Comparison of ENCODE assay signal across 7 cellular contexts in the genomic region with DNA sequence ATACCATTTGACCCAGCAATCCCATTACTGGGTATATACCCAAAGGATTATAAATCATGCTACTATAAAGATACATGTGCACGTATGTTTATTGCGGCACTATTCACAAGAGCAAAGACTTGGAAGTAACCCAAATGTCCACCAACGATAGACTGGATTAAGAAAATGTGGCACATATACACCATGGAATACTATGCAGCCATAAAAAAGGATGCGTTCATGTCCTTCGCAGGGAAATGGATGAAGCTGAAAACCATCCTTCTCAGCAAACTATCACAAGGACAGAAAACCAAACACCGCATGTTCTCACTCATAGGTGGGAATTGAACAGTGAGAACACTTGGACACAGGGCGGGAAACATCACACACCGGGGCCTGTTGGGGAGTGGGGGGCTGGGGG. TPM values are rescaled to one million over a fixed set of nuclear protein-coding genes. Genes with fewer than 3 reads are reported as not detected.
DNase-seq lines count a peak whose midpoint lies in the region; ATAC-seq, FAIRE-seq and TF ChIP-seq lines count a peak whose summit lies in the region.
"Not testable (repeated sequence)": the region's sequence is repeated elsewhere in the genome, so short reads cannot be mapped to it uniquely, and the experiment has no call there.
"Had no signal": no experiment of that assay in that cellular context is flagged by ENCODE, and none has a peak within 500 bp of the region (broad histone marks: within the 10 kb centered on the region; RNA-seq: fewer than 3 reads in every experiment).

No MANE protein-coding gene starts in this region.

- TF ChIP-seq CTCF in HEK293 (tag by site-specific recombination; IDR thresholded peaks at IDR 0.05); K562 (IDR thresholded peaks at IDR 0.05 in 2 of 3, conservative IDR thresholded peaks at IDR 0.05 in 1 of 3; ENCODE audit: insufficient read depth in 2 of 3, low read depth in 1 of 3, low read length in 3 of 3); progenitor cell of endocrine pancreas (IDR thresholded peaks at IDR 0.05; ENCODE audit: unreplicated experiment): not testable (repeated sequence)

- H3K27ac Mint-ChIP-seq in T-helper 17 cell (peak overlapping the region; percentile 14), progenitor cell of endocrine pancreas (peak overlapping the region; percentile 33)

- not testable (repeated sequence) for H3K36me3 Mint-ChIP-seq in T-helper 17 cell (ENCODE audit: low read depth)
- peaks cover 30% of the 10 kb centered on the region for H3K36me3 Mint-ChIP-seq in progenitor cell of endocrine pancreas (ENCODE audit: insufficient read depth)

- H3K4me3 Mint-ChIP-seq in T-helper 17 cell; progenitor cell of endocrine pancreas (ENCODE audit: low read depth): not testable (repeated sequence)

- not testable (repeated sequence) for DNase-seq in T-helper 17 cell; K562 (ENCODE audit: extremely low read depth in 1 of 4, low spot score in 3 of 4); progenitor cell of endocrine pancreas (ENCODE audit: low spot score, unreplicated experiment)

- H3K27me3 Mint-ChIP-seq in T-helper 17 cell, progenitor cell of endocrine pancreas: not testable (repeated sequence)

- H3K4me1 ChIP-seq in HEK293 (ENCODE audit: control insufficient read depth, insufficient read depth, low read length); K562 (replicated peaks in 1 of 2; ENCODE audit: control insufficient read depth in 2 of 2, insufficient read depth in 2 of 2, low read length in 2 of 2): not testable (repeated sequence)

- H3K9me3 Mint-ChIP-seq in progenitor cell of endocrine pancreas (ENCODE audit: low read depth) = not testable (repeated sequence)

- H3K4me2 ChIP-seq in K562 (ENCODE audit: insufficient read depth, low read length) = not testable (repeated sequence)

- ATAC-seq in T-helper 17 cell, K562: not testable (repeated sequence)

- POLR2A ChIA-PET in HEK293 (lab: Yijun Ruan, JAX); K562 (lab: Yijun Ruan, JAX): not testable (repeated sequence)

- CTCF ChIA-PET in HEK293 (lab: Yijun Ruan, JAX); K562 (lab: Yijun Ruan, JAX; ENCODE audit: low intra/inter-chr PET ratio): not testable (repeated sequence)

- TF ChIP-seq EP300 in K562 (IDR thresholded peaks at IDR 0.05; ENCODE audit: low read length) = not testable (repeated sequence)

- H3K36me3 ChIP-seq in HEK293 (ENCODE audit: control insufficient read depth in 2 of 2, insufficient read depth in 1 of 2, low read length in 2 of 2) = peaks cover 10 to 44% of the 10 kb centered on the region in 2 experiments; a peak in 2 of 3 replicates
- peaks cover 63% of the 10 kb centered on the region; the same call in 2 of the 3 replicates for H3K36me3 ChIP-seq in K562 (ENCODE audit: control insufficient read depth, insufficient read depth, low read length)

- FAIRE-seq in K562 (lab: Jason Lieb, UNC) = not testable (repeated sequence)

- not testable (repeated sequence) for TF ChIP-seq POLR2A in K562 (conservative IDR thresholded peaks at IDR 0.05)

- H4K20me1 ChIP-seq in K562 (replicated peaks; ENCODE audit: control insufficient read depth, insufficient read depth, low read length) = not testable (repeated sequence)

- not testable (repeated sequence) for H3K4me3 ChIP-seq in HEK293 (ENCODE audit: low read depth, low read length); K562

- peaks cover 14% of the 10 kb centered on the region; the same call in 2 of the 3 replicates for H3K79me2 ChIP-seq in K562 (ENCODE audit: control insufficient read depth, insufficient read depth, low read length)

- intact Hi-C loops in K562 (cut with micrococcal nuclease) = not testable (repeated sequence)

- not testable (repeated sequence) for H2AFZ ChIP-seq in K562 (ENCODE audit: low read depth, low read length)

- 90% methylated on average over 7 of the region's 8 CpGs for WGBS in K562 (ENCODE audit: insufficient coverage, low coverage, missing lambda C conversion rate)

- H3K4me1 Mint-ChIP-seq in T-helper 17 cell = peaks cover 19% of the 10 kb centered on the region
- H3K4me1 Mint-ChIP-seq in progenitor cell of endocrine pancreas (ENCODE audit: low read depth) = not testable (repeated sequence)

- H3K9me1 ChIP-seq in K562 (ENCODE audit: control insufficient read depth, insufficient read depth, low read length) = not testable (repeated sequence)

- not testable (repeated sequence) for H3K27me3 ChIP-seq in K562 (ENCODE audit: control insufficient read depth in 2 of 2, insufficient read depth in 2 of 2, low read length in 2 of 2)

- H3K9ac ChIP-seq in K562 (ENCODE audit: insufficient read depth in 1 of 2, low read depth in 2 of 2, low read length in 2 of 2) = not testable (repeated sequence)

- not testable (repeated sequence) for H3K27ac ChIP-seq in HEK293 (ENCODE audit: extremely low read depth, low read depth, low read length); K562 (ENCODE audit: extremely low read depth, low read depth, low read length)

- in situ Hi-C loops in K562 (cut with MboI) = not testable (repeated sequence)

- not testable (repeated sequence) for H3K9me3 ChIP-seq in HEK293 (ENCODE audit: control insufficient read depth, insufficient read depth, low read depth, low read length); T-helper 17 cell (ENCODE audit: control insufficient read depth, low read length, poor library complexity, severe bottlenecking); K562 (replicated peaks; ENCODE audit: control insufficient read depth, insufficient read depth, low read depth, low read length)

- not testable (repeated sequence) for TF ChIP-seq RAD21 in K562 (CRISPR knock-in tag; conservative IDR thresholded peaks at IDR 0.05 in 1 of 2, IDR thresholded peaks at IDR 0.05 in 1 of 2)

- BruUV-seq in K562 (replicated peaks; lab: Mats Ljungman, UMichigan) = not testable (repeated sequence)

TF ChIP-seq in HEK293, 187 proteins besides CTCF, POLR2A, EP300 and RAD21:
- peak; percentile 82 for TF ChIP-seq ZNF146 (tag by site-specific recombination; IDR thresholded peaks at IDR 0.05)

TF ChIP-seq in K562, 482 proteins besides CTCF, POLR2A, EP300 and RAD21:
- peak; percentile 92 for TF ChIP-seq ZNF146 (CRISPR knock-in tag; IDR thresholded peaks at IDR 0.05; ENCODE audit: unreplicated experiment)

RNA-seq across cellular contexts. Expression of gene INTS4, which starts 8.0 kb away (rescaled TPM):
- total RNA-seq in T-helper 17 cell = 10 to 100 TPM; 48.9 to 53.4 TPM
- 159 and 242 TPM in 2 replicates for total RNA-seq in K562 (2011; cell fraction: chromatin; rRNA removed; ENCODE audit: low replicate concordance)
- total RNA-seq in K562 (2011; cell fraction: nucleolus; rRNA removed) = 85.3 and 92.9 TPM in 2 replicates
- 108 and 134 TPM in 2 replicates for total RNA-seq in K562 (2011; cell fraction: nucleoplasm; rRNA removed)
- total RNA-seq in K562 (2014; rRNA removed) = 28.4 and 35.8 TPM in 2 replicates
- 50.8 and 53.4 TPM in 2 replicates for total RNA-seq in K562 (2014; rRNA removed; fragmentation: Illumina TruSeq; extraction: Trizol)
- total RNA-seq in K562 (2015; rRNA removed; fragmentation: Illumina TruSeq; extraction: Trizol) = 38.5 and 42.6 TPM in 2 replicates
- total RNA-seq in K562 (2021) = 48.3 and 49.9 TPM in 2 replicates
- polyA plus RNA-seq in K562 (2011; rRNA removed) = 48.0 and 48.1 TPM in 2 replicates
- polyA plus RNA-seq in K562 (2011; cell fraction: cytosol; rRNA removed) = 42.6 and 44.6 TPM in 2 replicates
- polyA plus RNA-seq in K562 (2011; cell fraction: nucleus; rRNA removed) = 138 and 151 TPM in 2 replicates
- 34.4 and 51.3 TPM in 2 replicates for polyA plus RNA-seq in K562 (2012)
- 35.0 and 41.7 TPM in 2 replicates for polyA plus RNA-seq in K562 (2014; fragmentation: Illumina TruSeq; extraction: Trizol)
- 10 to 100 TPM; 31.1 to 44.5 TPM for polyA plus RNA-seq in K562 (2014; fragmentation: Nextera tagmentation; extraction: Ambion mirVana)
- 44.6 and 45.0 TPM in 2 replicates for polyA plus RNA-seq in K562 (2014; rRNA removed)
- 77.0 and 79.3 TPM in 2 replicates for polyA minus RNA-seq in K562 (2011; rRNA and poly(A)+ RNA removed)
- 22.6 and 34.1 TPM in 2 replicates for polyA minus RNA-seq in K562 (2011; cell fraction: cytosol; rRNA and poly(A)+ RNA removed)
- polyA minus RNA-seq in K562 (2011; cell fraction: nucleus; rRNA and poly(A)+ RNA removed) = 72.7 and 114 TPM in 2 replicates
- 46.3 and 52.5 TPM in 2 replicates for total RNA-seq in progenitor cell of endocrine pancreas

RNA-seq across cellular contexts. Expression of gene KCTD14, which starts 36.6 kb away (rescaled TPM):
- total RNA-seq in T-helper 17 cell (under 1 TPM; 0.17 to 0.52 TPM), K562 (2014; rRNA removed) (0.08 TPM in 1 of 2 replicates, not detected in the other), K562 (2014; rRNA removed; fragmentation: Illumina TruSeq; extraction: Trizol) (0.11 TPM in 1 of 2 replicates, not detected in the other), K562 (2015; rRNA removed; fragmentation: Illumina TruSeq; extraction: Trizol) (0.14 and 0.15 TPM in 2 replicates), K562 (2021) (0.09 and 0.29 TPM in 2 replicates), progenitor cell of endocrine pancreas (5.4 and 8.9 TPM in 2 replicates)
- total RNA-seq in K562 (2011; cell fraction: chromatin; rRNA removed; ENCODE audit: low replicate concordance) = 0.40 and 0.51 TPM in 2 replicates
- 0.39 TPM in 1 of 2 replicates, not detected in the other for total RNA-seq in K562 (2011; cell fraction: nucleolus; rRNA removed)
- total RNA-seq in K562 (2011; cell fraction: nucleoplasm; rRNA removed) = 0.29 TPM in 1 of 2 replicates, not detected in the other
- polyA plus RNA-seq in K562 (2011; rRNA removed) (0.11 and 0.20 TPM in 2 replicates), K562 (2014; fragmentation: Illumina TruSeq; extraction: Trizol) (0.14 and 0.30 TPM in 2 replicates), K562 (2014; fragmentation: Nextera tagmentation; extraction: Ambion mirVana) (under 1 TPM in 1 of 2 experiments, not detected in 1; 0.29 TPM), K562 (2014; rRNA removed) (0.04 TPM in 1 of 2 replicates, not detected in the other)
- 0.10 TPM in 1 of 2 replicates, not detected in the other for polyA plus RNA-seq in K562 (2011; cell fraction: cytosol; rRNA removed)
- polyA plus RNA-seq in K562 (2011; cell fraction: nucleus; rRNA removed) = 0.07 and 0.21 TPM in 2 replicates
- 0.14 and 0.32 TPM in 2 replicates for polyA plus RNA-seq in K562 (2012)
- 0.18 TPM in 1 of 2 replicates, not detected in the other for polyA minus RNA-seq in K562 (2011; rRNA and poly(A)+ RNA removed)
- polyA minus RNA-seq in K562 (2011; cell fraction: cytosol; rRNA and poly(A)+ RNA removed) = not detected in 2 replicates
- not detected in 2 replicates for polyA minus RNA-seq in K562 (2011; cell fraction: nucleus; rRNA and poly(A)+ RNA removed)
- total RNA-seq: B cell; CD4-positive, CD25-positive, alpha-beta regulatory T cell had no signal
- polyA plus RNA-seq: CD4-positive, alpha-beta memory T cell had no signal
